Comparison of ENCODE assay signal across 8 cellular contexts in genomic region chr7:103989785-103990775, GRCh38. TPM values are rescaled to one million over a fixed set of nuclear protein-coding genes. Genes with fewer than 3 reads are reported as not detected.
DNase-seq lines count a peak whose midpoint lies in the region; ATAC-seq and TF ChIP-seq lines count a peak whose summit lies in the region.

No MANE protein-coding gene starts in this region.

- peak overlapping the region; percentile 65 for H3K4me3 ChIP-seq in HUES48 (ENCODE audit: low read depth, low read length)

- H3K4me1 ChIP-seq in HUES48 (ENCODE audit: control insufficient read depth, insufficient read depth, low read length), result no peaks in the 10 kb centered on the region

- ATAC-seq in omental fat pad (ENCODE audit: low FRiP score), result peak; percentile 41
- ATAC-seq in GM21515 (IDR thresholded peaks at IDR 0.05; ENCODE audit: unreplicated experiment), result no peak
- no peak for ATAC-seq in GM18858 (IDR thresholded peaks at IDR 0.05; ENCODE audit: unreplicated experiment)

- H3K36me3 ChIP-seq in HUES48 (ENCODE audit: control insufficient read depth, insufficient read depth, low read length), result no peaks in the 10 kb centered on the region

- no peak overlapping the region for H3K27ac ChIP-seq in HUES48 (ENCODE audit: low read depth, low read length)

- TF ChIP-seq CTCF in omental fat pad (IDR thresholded peaks at IDR 0.05), result no peak

- no peak overlapping the region for H3K9ac ChIP-seq in HUES48 (ENCODE audit: low read depth, low read length)

- peaks cover 72% of the 10 kb centered on the region for H3K27me3 ChIP-seq in HUES48 (ENCODE audit: control insufficient read depth, insufficient read depth, low read length)

- no peaks in the 10 kb centered on the region for H3K9me3 ChIP-seq in HUES48 (ENCODE audit: control insufficient read depth, insufficient read depth, low read length)

- DNase-seq in COR-L47 (lab: John Stamatoyannopoulos, UW) (peak; percentile 77), SK-N-DZ (ENCODE audit: low spot score) (peak; percentile 82), fibroblast of peridontal ligament (ENCODE audit: extremely low read depth) (peak; percentile 45), omental fat pad (ENCODE audit: low spot score) (no peak), globus pallidus (ENCODE audit: low spot score) (no peak)

RNA-seq across cellular contexts. Expression of gene RELN, which starts 0.6 kb away (rescaled TPM):
- 8.3 and 12.0 TPM in 2 replicates for polyA plus RNA-seq in SK-N-DZ (2014; cell fraction: cytosol; rRNA removed)
- 9.1 and 10.4 TPM in 2 replicates for polyA plus RNA-seq in SK-N-DZ (2014; cell fraction: nucleus; rRNA removed)
- 1 to 10 TPM; 1.2 to 7.1 (median 3.7) TPM for total RNA-seq in omental fat pad

Comparison
In these comparisons a context has a peak if more than half of its experiments do, and no peak if none do; other contexts are left out.
1. DNase-seq: peak in COR-L47 (single experiment), SK-N-DZ (single experiment) and fibroblast of peridontal ligament (single experiment); none in omental fat pad (single experiment) and globus pallidus (single experiment).